In genomic region chr1:179142889-179143299, GRCh38 we compare ENCODE assay signal across 8 cellular contexts.
DNase-seq lines count a peak whose midpoint lies in the region; ATAC-seq and TF ChIP-seq lines count a peak whose summit lies in the region.

No MANE protein-coding gene starts in this region.

- in situ Hi-C loops in G401 (cut with HindIII; ENCODE audit: low sequenced_read_pairs), result no loop called here

- H3K27ac ChIP-seq in PC-9, result peak overlapping the region; percentile 94

- intact Hi-C loops in PC-9 (cut with micrococcal nuclease; ENCODE audit: unreplicated experiment), result loop anchor here (2.0 kb wide), 1 partner anchor 14 kb away; no protein-coding TSS in a partner anchor

- H2AFZ ChIP-seq in PC-9, result no peak overlapping the region

- peaks cover 49% of the 10 kb centered on the region for H3K4me1 ChIP-seq in PC-9 (replicated peaks; ENCODE audit: insufficient read depth)

- BruUV-seq in PC-9 (replicated peaks; lab: Mats Ljungman, UMichigan), result no TSS peak

- no peaks in the 10 kb centered on the region for H3K27me3 ChIP-seq in PC-9 (ENCODE audit: insufficient read depth, low read depth)

- DNase-seq in G401 (ENCODE audit: low spot score) (peak; percentile 25), PC-9 (peak; percentile 41 to 93), dermis microvascular lymphatic vessel endothelial cell (ENCODE audit: low read depth in 2 of 2) (peak; percentile 74 to 96), omental fat pad (ENCODE audit: low spot score) (no peak), NCI-H1048 (lab: John Stamatoyannopoulos, UW) (no peak)

- peak overlapping the region; percentile 85 for H3K4me2 ChIP-seq in PC-9

- TF ChIP-seq CTCF in PC-9 (conservative IDR thresholded peaks at IDR 0.05) (no peak), omental fat pad (IDR thresholded peaks at IDR 0.05) (no peak)

- ATAC-seq in omental fat pad (ENCODE audit: low FRiP score) (peak; percentile 88), GM18498 (IDR thresholded peaks at IDR 0.05; ENCODE audit: unreplicated experiment) (no peak), GM19467 (IDR thresholded peaks at IDR 0.05; ENCODE audit: unreplicated experiment) (no peak), HG03469 (IDR thresholded peaks at IDR 0.05; ENCODE audit: unreplicated experiment) (no peak)

- peak overlapping the region; percentile 55 for H3K4me3 ChIP-seq in PC-9

- H3F3A ChIP-seq in PC-9 (ENCODE audit: insufficient read depth, low read depth), result peaks cover 41% of the 10 kb centered on the region

- no peaks in the 10 kb centered on the region for H3K9me2 ChIP-seq in PC-9 (ENCODE audit: insufficient read depth)

- CTCF ChIA-PET in PC-9 (lab: Charles Lee), result no interaction called here

- H3K36me3 ChIP-seq in PC-9 (ENCODE audit: low read depth), result no peaks in the 10 kb centered on the region

- H4K20me1 ChIP-seq in PC-9 (ENCODE audit: insufficient read depth), result no peaks in the 10 kb centered on the region

- no peaks in the 10 kb centered on the region for H3K9me3 ChIP-seq in PC-9 (ENCODE audit: insufficient read depth, low read depth)

- peaks cover 67% of the 10 kb centered on the region for H3K79me2 ChIP-seq in PC-9 (ENCODE audit: low read depth)

- POLR2A ChIA-PET in PC-9 (lab: Charles Lee; ENCODE audit: unreplicated experiment), result interaction anchor here (0.5 kb wide), 1 partner anchor 30 kb away, joined by 3 read pairs; no protein-coding TSS in a partner anchor

Comparison
In these comparisons a context has a peak if more than half of its experiments do, and no peak if none do; other contexts are left out.
1. DNase-seq: peak in G401 (single experiment), PC-9 (2 of 2) and dermis microvascular lymphatic vessel endothelial cell (2 of 2); none in omental fat pad (single experiment) and NCI-H1048 (single experiment).